ENCODE assay signal across 9 cellular contexts in the genomic region with DNA sequence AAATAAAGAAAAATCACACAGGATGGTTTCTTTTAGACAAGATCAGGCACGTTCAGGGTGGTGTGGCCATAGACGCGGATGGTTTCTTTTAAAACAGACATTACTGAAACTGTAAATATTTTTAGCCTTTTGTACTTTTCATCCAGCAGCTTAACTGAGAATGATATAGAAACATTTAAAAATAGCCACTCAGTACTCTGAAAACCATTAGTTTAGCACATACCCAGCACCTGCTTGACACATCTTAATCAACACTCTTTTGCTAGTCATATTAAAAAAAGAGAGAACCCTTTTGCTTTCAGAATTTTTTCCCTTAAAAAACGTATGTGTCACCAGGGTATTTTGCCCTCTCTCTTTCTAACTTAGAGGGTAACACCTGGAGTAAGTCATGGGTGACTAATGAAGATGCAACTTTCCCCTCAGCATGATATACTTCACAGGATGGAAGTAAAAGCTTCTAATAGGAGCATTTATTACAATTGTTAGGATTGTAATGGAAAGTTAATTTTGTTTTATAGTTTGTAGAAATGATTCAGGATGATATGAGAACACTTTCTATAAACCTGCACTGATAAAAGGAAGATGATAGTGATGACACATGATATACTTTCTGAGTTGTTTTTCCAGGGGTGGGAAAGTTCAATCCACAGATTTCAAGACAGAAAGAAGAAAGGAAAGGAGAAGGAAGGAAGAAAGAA. TPM values are rescaled to one million over a fixed set of nuclear protein-coding genes. Genes with fewer than 3 reads are reported as not detected.
A peak's percentile ranks its signal among the peaks of the same experiment; 100 is the strongest.
DNase-seq lines count a peak whose midpoint lies in the region; ATAC-seq and TF ChIP-seq lines count a peak whose summit lies in the region.
"Had no signal": no experiment of that assay in that cellular context is flagged by ENCODE, and none has a peak within 500 bp of the region (broad histone marks: within the 10 kb centered on the region; RNA-seq: fewer than 3 reads in every experiment).

No MANE protein-coding gene starts in this region.

- TF ChIP-seq CTCF in GM12865 (IDR thresholded peaks at IDR 0.05; ENCODE audit: insufficient read depth, low read depth, low read length, missing control alignments) (no peak), PC-9 (conservative IDR thresholded peaks at IDR 0.05) (no peak)

- POLR2A ChIA-PET in PC-9 (lab: Charles Lee; ENCODE audit: unreplicated experiment): no interaction called here

- H3K79me2 ChIP-seq in PC-9 (ENCODE audit: low read depth): no peaks in the 10 kb centered on the region

- H3K9me3 ChIP-seq in PC-9 (ENCODE audit: insufficient read depth, low read depth): no peaks in the 10 kb centered on the region

- peak overlapping the region; percentile 34 for H3K4me3 Mint-ChIP-seq in activated T-helper 1 cell treated with anti-CD3 and anti-CD28 coated beads, Interleukin-12 subunit alpha, Interleukin-12 subunit beta, Interleukin-2, Interleukin-4 antibody, amounts not matched to agents 30 ng/mL and 10 ng/mL and 1 ng/mL, durations not matched to agents 14 hours and 24 hours and 36 hours

- no peaks in the 10 kb centered on the region for H3K9me2 ChIP-seq in PC-9 (ENCODE audit: insufficient read depth)

- no peak overlapping the region for H3K27ac ChIP-seq in PC-9

- no peak overlapping the region for H3K4me2 ChIP-seq in PC-9

- H3K27me3 Mint-ChIP-seq in activated T-helper 1 cell treated with anti-CD3 and anti-CD28 coated beads, Interleukin-12 subunit alpha, Interleukin-12 subunit beta, Interleukin-2, Interleukin-4 antibody, amounts not matched to agents 30 ng/mL and 10 ng/mL and 1 ng/mL, durations not matched to agents 14 hours and 24 hours and 36 hours (ENCODE audit: insufficient read depth): peaks cover 2% of the 10 kb centered on the region

- ATAC-seq in GM19395 (IDR thresholded peaks at IDR 0.05; ENCODE audit: unreplicated experiment) (peak; percentile 94), HG03060 (IDR thresholded peaks at IDR 0.05; ENCODE audit: low read depth, unreplicated experiment) (peak; percentile 84)

- BruUV-seq in PC-9 (replicated peaks; lab: Mats Ljungman, UMichigan): no TSS peak

- H3K36me3 Mint-ChIP-seq in activated T-helper 1 cell treated with anti-CD3 and anti-CD28 coated beads, Interleukin-12 subunit alpha, Interleukin-12 subunit beta, Interleukin-2, Interleukin-4 antibody, amounts not matched to agents 30 ng/mL and 10 ng/mL and 1 ng/mL, durations not matched to agents 14 hours and 24 hours and 36 hours (ENCODE audit: low read depth): peaks cover 50% of the 10 kb centered on the region

- H3K27me3 ChIP-seq in PC-9 (ENCODE audit: insufficient read depth, low read depth): no peaks in the 10 kb centered on the region

- DNase-seq in GM12865 (ENCODE audit: low read depth): peak; percentile 74
- no peak for DNase-seq in activated T-helper 1 cell treated with anti-CD3 and anti-CD28 coated beads, Interleukin-12 subunit alpha, Interleukin-12 subunit beta, Interleukin-2, Interleukin-4 antibody, amounts not matched to agents 30 ng/mL and 10 ng/mL and 1 ng/mL, durations not matched to agents 14 hours and 24 hours and 36 hours (ENCODE audit: low spot score)
- no peak for DNase-seq in HUDEP-2 (lab: John Stamatoyannopoulos, UW; ENCODE audit: unreplicated experiment in 76 of 76)
- no peak for DNase-seq in NCI-H2196 treated with DMSO at 0.1 percent for 48 hours (lab: John Stamatoyannopoulos, UW; ENCODE audit: unreplicated experiment)
- no peak for DNase-seq in PC-9
- DNase-seq in AG08395 (ENCODE audit: low spot score): no peak
- DNase-seq: NCI-H1092 treated with DMSO at 0.1 percent for 48 hours had no signal

- no peaks in the 10 kb centered on the region for H3F3A ChIP-seq in PC-9 (ENCODE audit: insufficient read depth, low read depth)

- no peak overlapping the region for H2AFZ ChIP-seq in PC-9

- H3K36me3 ChIP-seq in PC-9 (ENCODE audit: low read depth): no peaks in the 10 kb centered on the region

- CTCF ChIA-PET in PC-9 (lab: Charles Lee): no interaction called here

- intact Hi-C loops in activated T-helper 1 cell treated with anti-CD3 and anti-CD28 coated beads, Interleukin-12 subunit alpha, Interleukin-12 subunit beta, Interleukin-2, Interleukin-4 antibody, amounts not matched to agents 30 ng/mL and 10 ng/mL and 1 ng/mL, durations not matched to agents 14 hours and 24 hours and 36 hours (cut with micrococcal nuclease): loop anchor here (1.0 kb wide), 2 partner anchors 75 to 106 kb away; no protein-coding TSS in a partner anchor
- intact Hi-C loops in PC-9 (cut with micrococcal nuclease; ENCODE audit: unreplicated experiment): no loop called here

- H4K20me1 ChIP-seq in PC-9 (ENCODE audit: insufficient read depth): no peaks in the 10 kb centered on the region

- H3K4me1 Mint-ChIP-seq in activated T-helper 1 cell treated with anti-CD3 and anti-CD28 coated beads, Interleukin-12 subunit alpha, Interleukin-12 subunit beta, Interleukin-2, Interleukin-4 antibody, amounts not matched to agents 30 ng/mL and 10 ng/mL and 1 ng/mL, durations not matched to agents 14 hours and 24 hours and 36 hours (ENCODE audit: low read depth): peaks cover 84% of the 10 kb centered on the region

- no peaks in the 10 kb centered on the region for H3K4me1 ChIP-seq in PC-9 (replicated peaks; ENCODE audit: insufficient read depth)

- H3K27ac Mint-ChIP-seq in activated T-helper 1 cell treated with anti-CD3 and anti-CD28 coated beads, Interleukin-12 subunit alpha, Interleukin-12 subunit beta, Interleukin-2, Interleukin-4 antibody, amounts not matched to agents 30 ng/mL and 10 ng/mL and 1 ng/mL, durations not matched to agents 14 hours and 24 hours and 36 hours: peak overlapping the region; percentile 90

- H3K9me3 Mint-ChIP-seq in activated T-helper 1 cell treated with anti-CD3 and anti-CD28 coated beads, Interleukin-12 subunit alpha, Interleukin-12 subunit beta, Interleukin-2, Interleukin-4 antibody, amounts not matched to agents 30 ng/mL and 10 ng/mL and 1 ng/mL, durations not matched to agents 14 hours and 24 hours and 36 hours: peaks cover 25% of the 10 kb centered on the region

- H3K4me3 ChIP-seq in GM12865 (ENCODE audit: low read depth, low read length) (no peak overlapping the region), PC-9 (no peak overlapping the region)

RNA-seq across cellular contexts. Expression of gene BACH2, which starts 45.2 kb away (rescaled TPM):
- total RNA-seq in activated T-helper 1 cell treated with anti-CD3 and anti-CD28 coated beads, Interleukin-12 subunit alpha, Interleukin-12 subunit beta, Interleukin-2, Interleukin-4 antibody, amounts not matched to agents 30 ng/mL and 10 ng/mL and 1 ng/mL, durations not matched to agents 14 hours and 24 hours and 36 hours: 68.1 and 71.2 TPM in 2 replicates
- total RNA-seq in PC-9 (2021): 2.3 and 4.2 TPM in 2 replicates

Comparison
In these comparisons a context has a peak if more than half of its experiments do, and no peak if none do; other contexts are left out.
1. RNA of gene BACH2, which starts 45.2 kb away (total RNA-seq): 68.1 to 71.2 TPM in activated T-helper 1 cell treated with anti-CD3 and anti-CD28 coated beads, Interleukin-12 subunit alpha, Interleukin-12 subunit beta, Interleukin-2, Interleukin-4 antibody, amounts not matched to agents 30 ng/mL and 10 ng/mL and 1 ng/mL, durations not matched to agents 14 hours and 24 hours and 36 hours; 2.3 to 4.2 TPM in PC-9; every median in the first group is over 10 times any median in the second.